In the genomic region with DNA sequence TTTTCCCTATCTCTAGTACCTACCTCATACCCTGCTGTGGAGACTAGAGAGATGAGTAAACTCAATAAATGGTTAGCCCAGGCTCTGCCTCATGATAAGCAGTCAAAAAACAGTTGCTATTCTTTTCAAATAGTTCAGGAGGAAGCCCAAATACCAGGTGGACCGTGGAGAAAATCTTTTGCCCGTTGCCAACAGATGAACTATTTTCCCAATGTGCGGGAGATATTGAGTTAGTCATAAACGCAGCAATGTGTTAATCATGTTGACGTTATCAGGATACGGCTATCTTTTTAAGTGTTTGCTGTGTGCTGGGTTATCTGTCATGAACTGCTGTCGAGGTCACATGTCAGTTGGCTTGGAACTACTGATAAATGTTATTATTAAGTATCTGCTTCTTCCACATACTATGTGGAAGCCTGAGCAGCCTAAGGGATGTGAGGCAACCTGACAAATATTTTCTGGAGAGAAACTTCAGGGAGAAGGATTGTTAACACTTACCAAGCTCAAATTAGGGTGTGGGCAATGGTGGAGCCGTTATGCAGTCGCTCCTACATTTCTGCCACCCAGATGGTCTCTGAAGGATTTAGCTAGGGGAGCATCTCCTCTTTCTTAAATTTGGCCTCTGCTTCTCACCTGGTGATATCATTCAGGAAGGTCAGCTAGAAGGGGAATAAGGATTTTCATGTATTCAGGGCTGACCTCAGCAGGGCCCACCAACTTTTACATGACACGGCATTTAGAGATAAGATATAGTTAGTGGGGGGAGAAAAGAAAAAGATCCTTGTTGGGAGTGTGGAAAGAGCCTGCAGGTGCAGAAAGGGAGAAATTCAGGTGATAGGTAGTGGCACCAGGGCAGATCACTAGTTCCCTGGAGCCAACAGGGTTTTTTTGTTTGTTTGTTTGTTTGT, we compare ENCODE assay signal across 1 cellular context.
TF ChIP-seq lines count a peak whose summit lies in the region.

No MANE protein-coding gene starts in this region.

TF ChIP-seq in K562, 482 proteins besides CTCF, POLR2A, EP300 and RAD21 (continued from another document and continues in another):
- peak; percentile 6; the same call in 1 of the 2 replicates for TF ChIP-seq ELF2 (CRISPR knock-in tag; IDR thresholded peaks at IDR 0.05)
- TF ChIP-seq, protein P1, sequence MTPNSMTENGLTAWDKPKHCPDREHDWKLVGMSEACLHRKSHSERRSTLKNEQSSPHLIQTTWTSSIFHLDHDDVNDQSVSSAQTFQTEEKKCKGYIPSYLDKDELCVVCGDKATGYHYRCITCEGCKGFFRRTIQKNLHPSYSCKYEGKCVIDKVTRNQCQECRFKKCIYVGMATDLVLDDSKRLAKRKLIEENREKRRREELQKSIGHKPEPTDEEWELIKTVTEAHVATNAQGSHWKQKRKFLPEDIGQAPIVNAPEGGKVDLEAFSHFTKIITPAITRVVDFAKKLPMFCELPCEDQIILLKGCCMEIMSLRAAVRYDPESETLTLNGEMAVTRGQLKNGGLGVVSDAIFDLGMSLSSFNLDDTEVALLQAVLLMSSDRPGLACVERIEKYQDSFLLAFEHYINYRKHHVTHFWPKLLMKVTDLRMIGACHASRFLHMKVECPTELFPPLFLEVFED (CRISPR knock-in tag; conservative IDR thresholded peaks at IDR 0.05): peak; percentile 74; the same call in 1 of the 2 replicates
- no peak for TF ChIP-seq ZNF431 (CRISPR knock-in tag; IDR thresholded peaks at IDR 0.05)
- TF ChIP-seq GATAD2B (IDR thresholded peaks at IDR 0.05; ENCODE audit: borderline replicate concordance): peak; percentile 99
- TF ChIP-seq ZNF589 (CRISPR knock-in tag; IDR thresholded peaks at IDR 0.05; ENCODE audit: low read depth): peak; percentile 98
- peak; percentile 100 for TF ChIP-seq FOSL1 (tag; conservative IDR thresholded peaks at IDR 0.05)
- no peak for TF ChIP-seq NR2C2 (CRISPR knock-in tag; IDR thresholded peaks at IDR 0.05)
- peak; percentile 76 for TF ChIP-seq NR2C2 (tag; IDR thresholded peaks at IDR 0.05)
- TF ChIP-seq ZNF324 (CRISPR knock-in tag; IDR thresholded peaks at IDR 0.05): no peak
- no peak for TF ChIP-seq NCOA4 (IDR thresholded peaks at IDR 0.05; ENCODE audit: partially characterized antibody)
- no peak for TF ChIP-seq GABPB2 (CRISPR knock-in tag; conservative IDR thresholded peaks at IDR 0.05)
- TF ChIP-seq BCL6 (CRISPR knock-in tag; IDR thresholded peaks at IDR 0.05): no peak; the same call in 1 of the 2 replicates
- TF ChIP-seq, protein P2, sequence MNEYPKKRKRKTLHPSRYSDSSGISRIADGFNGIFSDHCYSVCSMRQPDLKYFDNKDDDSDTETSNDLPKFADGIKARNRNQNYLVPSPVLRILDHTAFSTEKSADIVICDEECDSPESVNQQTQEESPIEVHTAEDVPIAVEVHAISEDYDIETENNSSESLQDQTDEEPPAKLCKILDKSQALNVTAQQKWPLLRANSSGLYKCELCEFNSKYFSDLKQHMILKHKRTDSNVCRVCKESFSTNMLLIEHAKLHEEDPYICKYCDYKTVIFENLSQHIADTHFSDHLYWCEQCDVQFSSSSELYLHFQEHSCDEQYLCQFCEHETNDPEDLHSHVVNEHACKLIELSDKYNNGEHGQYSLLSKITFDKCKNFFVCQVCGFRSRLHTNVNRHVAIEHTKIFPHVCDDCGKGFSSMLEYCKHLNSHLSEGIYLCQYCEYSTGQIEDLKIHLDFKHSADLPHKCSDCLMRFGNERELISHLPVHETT (CRISPR knock-in tag; conservative IDR thresholded peaks at IDR 0.05 in 1 of 2, IDR thresholded peaks at IDR 0.05 in 1 of 2): peak in 1 of 2 experiments; percentile 90; a peak in 2 of 4 replicates
- TF ChIP-seq MYBL2 (IDR thresholded peaks at IDR 0.05; ENCODE audit: low read depth): peak; percentile 47; the same call in 1 of the 2 replicates
- no peak for TF ChIP-seq MYBL2 (CRISPR knock-in tag; IDR thresholded peaks at IDR 0.05; ENCODE audit: borderline replicate concordance)
- TF ChIP-seq RB1 (IDR thresholded peaks at IDR 0.05; ENCODE audit: low read depth): peak; percentile 51; the same call in 1 of the 2 replicates
- no peak for TF ChIP-seq ZNF445 (CRISPR knock-in tag; IDR thresholded peaks at IDR 0.05; ENCODE audit: low read depth)
- TF ChIP-seq NFATC3 (IDR thresholded peaks at IDR 0.05): 0 out of 2 replicates have a peak, but pooled peaks have one; percentile 76
- TF ChIP-seq CXXC5 (CRISPR knock-in tag; IDR thresholded peaks at IDR 0.05): peak; percentile 95
- TF ChIP-seq RNF2 (IDR thresholded peaks at IDR 0.05): peak; percentile 98
- peak; percentile 99 for TF ChIP-seq TAL1 (IDR thresholded peaks at IDR 0.05)
- TF ChIP-seq, protein P3, sequence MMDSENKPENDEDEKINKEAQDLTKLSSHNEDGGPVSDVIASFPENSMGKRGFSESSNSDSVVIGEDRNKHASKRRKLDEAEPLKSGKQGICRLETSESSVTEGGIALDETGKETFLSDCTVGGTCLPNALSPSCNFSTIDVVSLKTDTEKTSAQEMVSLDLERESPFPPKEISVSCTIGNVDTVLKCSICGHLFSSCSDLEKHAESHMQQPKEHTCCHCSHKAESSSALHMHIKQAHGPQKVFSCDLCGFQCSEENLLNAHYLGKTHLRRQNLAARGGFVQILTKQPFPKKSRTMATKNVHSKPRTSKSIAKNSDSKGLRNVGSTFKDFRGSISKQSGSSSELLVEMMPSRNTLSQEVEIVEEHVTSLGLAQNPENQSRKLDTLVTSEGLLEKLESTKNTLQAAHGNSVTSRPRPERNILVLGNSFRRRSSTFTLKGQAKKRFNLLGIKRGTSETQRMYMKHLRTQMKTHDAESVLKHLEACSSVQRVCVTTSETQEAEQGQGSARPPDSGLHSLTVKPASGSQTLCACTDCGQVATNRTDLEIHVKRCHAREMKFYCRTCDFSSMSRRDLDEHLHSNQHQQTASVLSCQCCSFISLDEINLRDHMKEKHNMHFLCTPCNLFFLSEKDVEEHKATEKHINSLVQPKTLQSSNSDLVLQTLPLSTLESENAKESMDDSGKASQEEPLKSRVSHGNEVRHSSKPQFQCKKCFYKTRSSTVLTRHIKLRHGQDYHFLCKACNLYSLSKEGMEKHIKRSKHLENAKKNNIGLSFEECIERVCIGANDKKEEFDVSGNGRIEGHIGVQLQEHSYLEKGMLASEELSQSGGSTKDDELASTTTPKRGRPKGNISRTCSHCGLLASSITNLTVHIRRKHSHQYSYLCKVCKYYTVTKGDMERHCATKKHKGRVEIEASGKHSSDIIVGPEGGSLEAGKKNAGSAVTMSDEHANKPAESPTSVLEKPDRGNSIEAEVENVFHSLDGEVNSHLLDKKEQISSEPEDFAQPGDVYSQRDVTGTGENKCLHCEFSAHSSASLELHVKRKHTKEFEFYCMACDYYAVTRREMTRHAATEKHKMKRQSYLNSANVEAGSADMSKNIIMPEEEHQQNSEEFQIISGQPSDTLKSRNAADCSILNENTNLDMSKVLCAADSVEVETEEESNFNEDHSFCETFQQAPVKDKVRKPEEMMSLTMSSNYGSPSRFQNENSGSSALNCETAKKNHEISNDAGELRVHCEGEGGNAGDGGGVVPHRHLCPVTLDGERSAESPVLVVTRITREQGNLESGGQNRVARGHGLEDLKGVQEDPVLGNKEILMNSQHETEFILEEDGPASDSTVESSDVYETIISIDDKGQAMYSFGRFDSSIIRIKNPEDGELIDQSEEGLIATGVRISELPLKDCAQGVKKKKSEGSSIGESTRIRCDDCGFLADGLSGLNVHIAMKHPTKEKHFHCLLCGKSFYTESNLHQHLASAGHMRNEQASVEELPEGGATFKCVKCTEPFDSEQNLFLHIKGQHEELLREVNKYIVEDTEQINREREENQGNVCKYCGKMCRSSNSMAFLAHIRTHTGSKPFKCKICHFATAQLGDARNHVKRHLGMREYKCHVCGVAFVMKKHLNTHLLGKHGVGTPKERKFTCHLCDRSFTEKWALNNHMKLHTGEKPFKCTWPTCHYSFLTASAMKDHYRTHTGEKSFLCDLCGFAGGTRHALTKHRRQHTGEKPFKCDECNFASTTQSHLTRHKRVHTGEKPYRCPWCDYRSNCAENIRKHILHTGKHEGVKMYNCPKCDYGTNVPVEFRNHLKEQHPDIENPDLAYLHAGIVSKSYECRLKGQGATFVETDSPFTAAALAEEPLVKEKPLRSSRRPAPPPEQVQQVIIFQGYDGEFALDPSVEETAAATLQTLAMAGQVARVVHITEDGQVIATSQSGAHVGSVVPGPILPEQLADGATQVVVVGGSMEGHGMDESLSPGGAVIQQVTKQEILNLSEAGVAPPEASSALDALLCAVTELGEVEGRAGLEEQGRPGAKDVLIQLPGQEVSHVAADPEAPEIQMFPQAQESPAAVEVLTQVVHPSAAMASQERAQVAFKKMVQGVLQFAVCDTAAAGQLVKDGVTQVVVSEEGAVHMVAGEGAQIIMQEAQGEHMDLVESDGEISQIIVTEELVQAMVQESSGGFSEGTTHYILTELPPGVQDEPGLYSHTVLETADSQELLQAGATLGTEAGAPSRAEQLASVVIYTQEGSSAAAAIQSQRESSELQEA (IDR thresholded peaks at IDR 0.05; ENCODE audit: low read depth): no peak
- peak; percentile 96; the same call in 1 of the 2 replicates for TF ChIP-seq TARDBP (IDR thresholded peaks at IDR 0.05)
- peak; percentile 100 for TF ChIP-seq CBFA2T2 (conservative IDR thresholded peaks at IDR 0.05)
- no peak for TF ChIP-seq KDM5B (IDR thresholded peaks at IDR 0.05; ENCODE audit: insufficient replicate concordance, low read depth, low read length)
- TF ChIP-seq NR2C1 (IDR thresholded peaks at IDR 0.05): peak; percentile 75
- peak; percentile 86 for TF ChIP-seq NR2C1 (tag; IDR thresholded peaks at IDR 0.05)
- TF ChIP-seq CEBPG (CRISPR knock-in tag; IDR thresholded peaks at IDR 0.05): no peak
- peak; percentile 40 to 81; a peak in 2 of 4 replicates for TF ChIP-seq CEBPG (tag; conservative IDR thresholded peaks at IDR 0.05 in 1 of 2, IDR thresholded peaks at IDR 0.05 in 1 of 2)
- peak; percentile 96 for TF ChIP-seq JUN (IDR thresholded peaks at IDR 0.05; ENCODE audit: borderline replicate concordance, low read depth, low read length)
- TF ChIP-seq JUN (CRISPR knock-in tag; IDR thresholded peaks at IDR 0.05; ENCODE audit: borderline replicate concordance): peak; percentile 32; the same call in 1 of the 2 replicates
- TF ChIP-seq CCNT2 (IDR thresholded peaks at IDR 0.05; ENCODE audit: borderline replicate concordance, extremely low read depth, insufficient read length, low read depth, low read length): peak; percentile 99
- 0 out of 2 replicates have a peak, but pooled peaks have one; percentile 49 for TF ChIP-seq EP400 (IDR thresholded peaks at IDR 0.05)
- TF ChIP-seq FOS (IDR thresholded peaks at IDR 0.05; ENCODE audit: extremely low read depth, insufficient read length): peak; percentile 72
- peak; percentile 80 to 99 for TF ChIP-seq TBL1XR1 (IDR thresholded peaks at IDR 0.05; ENCODE audit: low read length in 2 of 2)
- peak; percentile 75 for TF ChIP-seq ZNF274 (IDR thresholded peaks at IDR 0.05; ENCODE audit: borderline replicate concordance, low read depth, low read length)
- peak; percentile 95 for TF ChIP-seq PYGO2 (tag; IDR thresholded peaks at IDR 0.05)
- 0 out of 2 replicates have a peak, but pooled peaks have one; percentile 23 for TF ChIP-seq THRAP3 (IDR thresholded peaks at IDR 0.05; ENCODE audit: borderline replicate concordance)
- no peak for TF ChIP-seq NFRKB (IDR thresholded peaks at IDR 0.05; ENCODE audit: low read depth)
- peak; percentile 24 for TF ChIP-seq BRD9 (IDR thresholded peaks at IDR 0.05; ENCODE audit: low read depth, partially characterized antibody)
- TF ChIP-seq MYC (IDR thresholded peaks at IDR 0.05; ENCODE audit: low read depth, low read length): peak; percentile 71
- TF ChIP-seq MYC (CRISPR knock-in tag; IDR thresholded peaks at IDR 0.05; ENCODE audit: borderline replicate concordance, low read depth): no peak
- no peak for TF ChIP-seq SNRNP70 (optimal IDR thresholded peaks at IDR 0.05; ENCODE audit: low read depth, low read length)
- TF ChIP-seq, protein P4, sequence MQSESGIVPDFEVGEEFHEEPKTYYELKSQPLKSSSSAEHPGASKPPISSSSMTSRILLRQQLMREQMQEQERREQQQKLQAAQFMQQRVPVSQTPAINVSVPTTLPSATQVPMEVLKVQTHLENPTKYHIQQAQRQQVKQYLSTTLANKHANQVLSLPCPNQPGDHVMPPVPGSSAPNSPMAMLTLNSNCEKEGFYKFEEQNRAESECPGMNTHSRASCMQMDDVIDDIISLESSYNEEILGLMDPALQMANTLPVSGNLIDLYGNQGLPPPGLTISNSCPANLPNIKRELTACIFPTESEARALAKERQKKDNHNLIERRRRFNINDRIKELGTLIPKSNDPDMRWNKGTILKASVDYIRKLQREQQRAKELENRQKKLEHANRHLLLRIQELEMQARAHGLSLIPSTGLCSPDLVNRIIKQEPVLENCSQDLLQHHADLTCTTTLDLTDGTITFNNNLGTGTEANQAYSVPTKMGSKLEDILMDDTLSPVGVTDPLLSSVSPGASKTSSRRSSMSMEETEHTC (IDR thresholded peaks at IDR 0.05): peak; percentile 99
- TF ChIP-seq, protein P5, sequence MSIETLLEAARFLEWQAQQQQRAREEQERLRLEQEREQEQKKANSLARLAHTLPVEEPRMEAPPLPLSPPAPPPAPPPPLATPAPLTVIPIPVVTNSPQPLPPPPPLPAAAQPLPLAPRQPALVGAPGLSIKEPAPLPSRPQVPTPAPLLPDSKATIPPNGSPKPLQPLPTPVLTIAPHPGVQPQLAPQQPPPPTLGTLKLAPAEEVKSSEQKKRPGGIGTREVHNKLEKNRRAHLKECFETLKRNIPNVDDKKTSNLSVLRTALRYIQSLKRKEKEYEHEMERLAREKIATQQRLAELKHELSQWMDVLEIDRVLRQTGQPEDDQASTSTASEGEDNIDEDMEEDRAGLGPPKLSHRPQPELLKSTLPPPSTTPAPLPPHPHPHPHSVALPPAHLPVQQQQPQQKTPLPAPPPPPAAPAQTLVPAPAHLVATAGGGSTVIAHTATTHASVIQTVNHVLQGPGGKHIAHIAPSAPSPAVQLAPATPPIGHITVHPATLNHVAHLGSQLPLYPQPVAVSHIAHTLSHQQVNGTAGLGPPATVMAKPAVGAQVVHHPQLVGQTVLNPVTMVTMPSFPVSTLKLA (conservative IDR thresholded peaks at IDR 0.05): peak; percentile 58 to 85; a peak in 3 of 4 replicates
- no peak for TF ChIP-seq ZFP36 (IDR thresholded peaks at IDR 0.05; ENCODE audit: low read depth, low read length, partially characterized antibody)
- TF ChIP-seq, protein P6, sequence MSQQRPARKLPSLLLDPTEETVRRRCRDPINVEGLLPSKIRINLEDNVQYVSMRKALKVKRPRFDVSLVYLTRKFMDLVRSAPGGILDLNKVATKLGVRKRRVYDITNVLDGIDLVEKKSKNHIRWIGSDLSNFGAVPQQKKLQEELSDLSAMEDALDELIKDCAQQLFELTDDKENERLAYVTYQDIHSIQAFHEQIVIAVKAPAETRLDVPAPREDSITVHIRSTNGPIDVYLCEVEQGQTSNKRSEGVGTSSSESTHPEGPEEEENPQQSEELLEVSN (IDR thresholded peaks at IDR 0.05; ENCODE audit: borderline replicate concordance in 1 of 2, extremely low read depth in 1 of 2, insufficient read depth in 1 of 2, insufficient read length in 1 of 2, low read depth in 1 of 2, low read length in 1 of 2, poor library complexity in 1 of 2, severe bottlenecking in 1 of 2): no peak
- TF ChIP-seq NFE2 (IDR thresholded peaks at IDR 0.05; ENCODE audit: low read depth): peak; percentile 64
- TF ChIP-seq ZNF830 (CRISPR knock-in tag; IDR thresholded peaks at IDR 0.05): no peak
- TF ChIP-seq TEAD2 (tag; IDR thresholded peaks at IDR 0.05): no peak
- peak; percentile 76; the same call in 1 of the 2 replicates for TF ChIP-seq ZBTB17 (CRISPR knock-in tag; IDR thresholded peaks at IDR 0.05)
- TF ChIP-seq MIER1 (IDR thresholded peaks at IDR 0.05; ENCODE audit: low read depth): no peak
- TF ChIP-seq ERF (CRISPR knock-in tag; IDR thresholded peaks at IDR 0.05): no peak
- peak; percentile 99 for TF ChIP-seq SMARCC2 (IDR thresholded peaks at IDR 0.05; ENCODE audit: low read depth)
- TF ChIP-seq ZSCAN32 (CRISPR knock-in tag; IDR thresholded peaks at IDR 0.05): no peak
- TF ChIP-seq ZNF583 (CRISPR knock-in tag; IDR thresholded peaks at IDR 0.05): peak; percentile 60; the same call in 1 of the 2 replicates
